2 cellular contexts compared by ENCODE assay signal in the genomic region with DNA sequence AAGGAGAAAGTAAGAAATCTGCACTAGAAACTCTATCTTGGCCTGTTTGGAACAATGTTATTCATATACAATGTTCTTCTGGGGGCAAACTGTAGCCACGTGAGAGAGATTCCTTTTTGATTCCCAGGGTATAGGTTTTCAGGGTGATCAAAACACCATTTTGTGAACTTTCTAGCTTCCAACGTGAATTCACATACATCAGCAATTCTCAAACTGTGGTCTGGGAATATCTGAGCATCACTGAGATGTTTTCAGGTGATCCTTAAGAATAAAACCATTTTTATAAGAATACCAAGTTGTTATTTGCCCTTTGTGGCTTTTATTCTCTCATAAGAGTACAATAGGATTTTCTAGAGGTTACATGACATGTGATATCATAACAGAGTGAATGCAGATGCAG.
TF ChIP-seq lines count a peak whose summit lies in the region.

No MANE protein-coding gene starts in this region.

TF ChIP-seq in HepG2, 621 proteins besides CTCF, POLR2A, EP300 and RAD21:
- TF ChIP-seq ZFAT (CRISPR knock-in tag; conservative IDR thresholded peaks at IDR 0.05) (no peak), MAFK (conservative IDR thresholded peaks at IDR 0.05 in 1 of 2, IDR thresholded peaks at IDR 0.05 in 1 of 2; ENCODE audit: low read length in 2 of 2) (peak; percentile 76 to 82), MAFF (IDR thresholded peaks at IDR 0.05; ENCODE audit: low read depth, low read length) (peak; percentile 78), ZNF446 (CRISPR knock-in tag; IDR thresholded peaks at IDR 0.05) (no peak), MAFG (CRISPR knock-in tag; IDR thresholded peaks at IDR 0.05) (no peak)
- TF ChIP-seq, protein P1, sequence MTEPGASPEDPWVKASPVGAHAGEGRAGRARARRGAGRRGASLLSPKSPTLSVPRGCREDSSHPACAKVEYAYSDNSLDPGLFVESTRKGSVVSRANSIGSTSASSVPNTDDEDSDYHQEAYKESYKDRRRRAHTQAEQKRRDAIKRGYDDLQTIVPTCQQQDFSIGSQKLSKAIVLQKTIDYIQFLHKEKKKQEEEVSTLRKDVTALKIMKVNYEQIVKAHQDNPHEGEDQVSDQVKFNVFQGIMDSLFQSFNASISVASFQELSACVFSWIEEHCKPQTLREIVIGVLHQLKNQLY (CRISPR knock-in tag; IDR thresholded peaks at IDR 0.05), result no peak
- TF ChIP-seq, protein P2, sequence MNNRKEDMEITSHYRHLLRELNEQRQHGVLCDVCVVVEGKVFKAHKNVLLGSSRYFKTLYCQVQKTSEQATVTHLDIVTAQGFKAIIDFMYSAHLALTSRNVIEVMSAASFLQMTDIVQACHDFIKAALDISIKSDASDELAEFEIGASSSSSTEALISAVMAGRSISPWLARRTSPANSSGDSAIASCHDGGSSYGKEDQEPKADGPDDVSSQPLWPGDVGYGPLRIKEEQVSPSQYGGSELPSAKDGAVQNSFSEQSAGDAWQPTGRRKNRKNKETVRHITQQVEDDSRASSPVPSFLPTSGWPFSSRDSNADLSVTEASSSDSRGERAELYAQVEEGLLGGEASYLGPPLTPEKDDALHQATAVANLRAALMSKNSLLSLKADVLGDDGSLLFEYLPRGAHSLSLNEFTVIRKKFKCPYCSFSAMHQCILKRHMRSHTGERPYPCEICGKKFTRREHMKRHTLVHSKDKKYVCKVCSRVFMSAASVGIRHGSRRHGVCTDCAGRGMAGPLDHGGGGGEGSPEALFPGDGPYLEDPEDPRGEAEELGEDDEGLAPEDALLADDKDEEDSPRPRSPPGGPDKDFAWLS (CRISPR knock-in tag; IDR thresholded peaks at IDR 0.05; ENCODE audit: borderline replicate concordance), result no peak

TF ChIP-seq in IMR-90, 13 proteins besides CTCF, POLR2A, EP300 and RAD21:
- TF ChIP-seq MAFK (IDR thresholded peaks at IDR 0.05; ENCODE audit: low read depth, low read length), result peak; percentile 51
- TF ChIP-seq CHD1 (IDR thresholded peaks at IDR 0.05; ENCODE audit: low read depth, low read length), result no peak
TF ChIP-seq in IMR-90: peak in this region for 1.
